In genomic region chr20:45390931-45391330, GRCh38 we compare ENCODE assay signal across 1 cellular context.
A peak's percentile ranks its signal among the peaks of the same experiment; 100 is the strongest.
TF ChIP-seq lines count a peak whose summit lies in the region.

No MANE protein-coding gene starts in this region.

TF ChIP-seq in HepG2, 621 proteins besides CTCF, POLR2A, EP300 and RAD21:
- TF ChIP-seq ZNF572 (CRISPR knock-in tag; IDR thresholded peaks at IDR 0.05) (no peak), ZNF451 (CRISPR knock-in tag; IDR thresholded peaks at IDR 0.05) (no peak), CREB1 (IDR thresholded peaks at IDR 0.05) (peak; percentile 25; the same call in 1 of the 2 replicates), CREB1 (CRISPR knock-in tag; IDR thresholded peaks at IDR 0.05) (no peak), XBP1 (CRISPR knock-in tag; IDR thresholded peaks at IDR 0.05) (no peak), HNRNPLL (IDR thresholded peaks at IDR 0.05; ENCODE audit: low read depth, low read length, poor library complexity, severe bottlenecking) (no peak), NFIC (IDR thresholded peaks at IDR 0.05; ENCODE audit: low read length) (no peak), ATF7 (IDR thresholded peaks at IDR 0.05) (peak; percentile 55), ATF7 (CRISPR knock-in tag; IDR thresholded peaks at IDR 0.05) (no peak), MTERF4 (CRISPR knock-in tag; IDR thresholded peaks at IDR 0.05) (no peak), ISX (CRISPR knock-in tag; conservative IDR thresholded peaks at IDR 0.05) (no peak), ZNF816 (CRISPR knock-in tag; IDR thresholded peaks at IDR 0.05; ENCODE audit: borderline replicate concordance) (no peak), ZNF557 (CRISPR knock-in tag; IDR thresholded peaks at IDR 0.05) (no peak), CSRNP1 (CRISPR knock-in tag; IDR thresholded peaks at IDR 0.05) (no peak)
TF ChIP-seq in HepG2: peak in this region for 2.
